ENCODE assay signal across 18 cellular contexts in the genomic region with DNA sequence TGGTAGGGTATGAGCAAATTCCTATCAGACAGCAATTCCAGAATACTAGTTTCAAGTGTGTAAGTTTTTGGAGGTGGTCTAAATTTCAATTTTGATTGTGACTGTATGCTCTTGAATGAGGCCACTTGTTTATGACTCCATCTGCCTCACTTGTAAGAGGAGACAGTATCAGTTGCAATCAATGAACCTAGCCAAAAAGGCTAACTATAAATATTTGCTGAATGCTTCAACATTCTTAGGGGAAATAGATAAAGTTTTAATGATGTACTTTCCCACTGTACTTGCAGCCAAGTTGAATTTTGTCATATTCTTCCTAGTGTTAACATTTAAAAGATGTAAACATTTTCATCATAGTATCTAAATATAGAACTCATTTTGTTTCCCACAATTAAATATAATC. TPM values are rescaled to one million over a fixed set of nuclear protein-coding genes. Genes with fewer than 3 reads are reported as not detected.
DNase-seq lines count a peak whose midpoint lies in the region; ATAC-seq, FAIRE-seq and TF ChIP-seq lines count a peak whose summit lies in the region.
"Had no signal": no experiment of that assay in that cellular context is flagged by ENCODE, and none has a peak within 500 bp of the region (broad histone marks: within the 10 kb centered on the region; RNA-seq: fewer than 3 reads in every experiment).

No MANE protein-coding gene starts in this region.

- TF ChIP-seq RAD21 in HepG2 (CRISPR knock-in tag; IDR thresholded peaks at IDR 0.05): no peak

- H2BK120ac ChIP-seq in mesenchymal stem cell (ENCODE audit: low read depth, low read length): no peak overlapping the region

- H3K9ac ChIP-seq in HepG2 (ENCODE audit: insufficient read depth, low read depth, low read length): no peak overlapping the region
- H3K9ac ChIP-seq in mesenchymal stem cell (ENCODE audit: low read length): no peak overlapping the region

- H2BK12ac ChIP-seq in mesenchymal stem cell (ENCODE audit: low read length in 2 of 2): no peak overlapping the region

- no peak overlapping the region for H3K4ac ChIP-seq in mesenchymal stem cell (ENCODE audit: low read depth in 1 of 2, low read length in 2 of 2)

- H3K36me3 ChIP-seq in right lobe of liver: no peaks in the 10 kb centered on the region
- H3K36me3 ChIP-seq in HepG2 (replicated peaks in 1 of 2; ENCODE audit: control insufficient read depth in 1 of 2, insufficient read depth in 2 of 2, low read length in 2 of 2): no peaks in the 10 kb centered on the region
- no peaks in the 10 kb centered on the region for H3K36me3 ChIP-seq in mesenchymal stem cell (ENCODE audit: control insufficient read depth in 1 of 2, insufficient read depth in 2 of 2, low read depth in 1 of 2, low read length in 2 of 2)
- H3K36me3 ChIP-seq: BE2C had no signal

- H2AK5ac ChIP-seq in mesenchymal stem cell (ENCODE audit: low read length, severe bottlenecking): no peak overlapping the region

- no peaks in the 10 kb centered on the region for H4K20me1 ChIP-seq in HepG2 (ENCODE audit: insufficient read depth, low read length)

- DNase-seq in right lobe of liver: no peak
- DNase-seq in HepG2 (ENCODE audit: low spot score): no peak
- DNase-seq in LNCaP clone FGC (ENCODE audit: low read depth): peak; percentile 87
- peak; percentile 16 for DNase-seq in mesenchymal stem cell
- no peak for DNase-seq in HEK293T (ENCODE audit: extremely low spot score)
- DNase-seq in SIG-M5 (lab: John Stamatoyannopoulos, UW): no peak
- DNase-seq: ACHN; BE2C; C1 segment of cervical spinal cord; Caco-2; CD4-positive, alpha-beta T cell; GDM1; HCEC 1CT had no signal

- H3K27me3 ChIP-seq in right lobe of liver: no peaks in the 10 kb centered on the region
- no peaks in the 10 kb centered on the region for H3K27me3 ChIP-seq in HepG2 (ENCODE audit: control insufficient read depth in 1 of 2, insufficient read depth in 2 of 2, low read length in 2 of 2)
- no peaks in the 10 kb centered on the region for H3K27me3 ChIP-seq in mesenchymal stem cell (ENCODE audit: control insufficient read depth in 1 of 2, insufficient read depth in 1 of 2, low read length in 2 of 2)
- H3K27me3 ChIP-seq: BE2C had no signal

- no peak overlapping the region for H2BK5ac ChIP-seq in mesenchymal stem cell (ENCODE audit: low read depth, low read length, poor library complexity, severe bottlenecking)

- no peak overlapping the region for H3K18ac ChIP-seq in mesenchymal stem cell (ENCODE audit: low read depth in 1 of 2, low read length in 2 of 2)

- H3K27ac ChIP-seq in right lobe of liver (no peak overlapping the region), HepG2 (ENCODE audit: extremely low read length, insufficient read depth, low read length) (no peak overlapping the region), mesenchymal stem cell (ENCODE audit: low read length, poor library complexity, severe bottlenecking) (no peak overlapping the region)

- ATAC-seq in right lobe of liver (peak in 3 of 4 donors; percentile 20 to 74 (median 20)), HepG2 (no peak)
- ATAC-seq: GM23338 had no signal

- H3K4me2 ChIP-seq in HepG2 (ENCODE audit: low read depth, low read length) (no peak overlapping the region), mesenchymal stem cell (ENCODE audit: low read length, poor library complexity, severe bottlenecking) (no peak overlapping the region)
- H3K4me2 ChIP-seq: GM23338 had no signal

- H3K9me3 ChIP-seq in right lobe of liver: no peaks in the 10 kb centered on the region
- no peaks in the 10 kb centered on the region for H3K9me3 ChIP-seq in HepG2 (ENCODE audit: low read length)
- H3K9me3 ChIP-seq in mesenchymal stem cell (ENCODE audit: control insufficient read depth, low read length): no peaks in the 10 kb centered on the region
- H3K9me3 ChIP-seq: BE2C, Caco-2 had no signal

- H3K79me2 ChIP-seq in HepG2 (ENCODE audit: insufficient read depth, low read length): no peaks in the 10 kb centered on the region

- H3K14ac ChIP-seq in mesenchymal stem cell (ENCODE audit: low read length in 2 of 2): no peak overlapping the region

- no peak overlapping the region for H3K23ac ChIP-seq in mesenchymal stem cell (ENCODE audit: low read length in 2 of 2)

- H2AFZ ChIP-seq in HepG2 (ENCODE audit: low read length): no peak overlapping the region
- H2AFZ ChIP-seq in mesenchymal stem cell (ENCODE audit: low read depth, low read length): no peak overlapping the region
- H2AFZ ChIP-seq: GM23338 had no signal

- no peak for FAIRE-seq in HepG2 (lab: Jason Lieb, UNC)
- FAIRE-seq: D721Med, GM12892, GM18507, H54 had no signal

- H3K4me3 ChIP-seq in right lobe of liver (no peak overlapping the region), HepG2 (replicated peaks in 1 of 3; ENCODE audit: insufficient read depth in 1 of 3, low read depth in 2 of 3, low read length in 3 of 3) (no peak overlapping the region), LNCaP clone FGC (ENCODE audit: low read depth, low read length) (no peak overlapping the region), mesenchymal stem cell (ENCODE audit: insufficient read depth in 1 of 2, low read depth in 1 of 2, low read length in 2 of 2) (no peak overlapping the region)
- H3K4me3 ChIP-seq: GM23338 had no signal

- CTCF ChIA-PET in HepG2 (lab: Yijun Ruan, JAX; ENCODE audit: low intra/inter-chr PET ratio, low total read pairs) (no interaction called here), HEK293T (lab: Yijun Ruan, JAX) (no interaction called here)

- TF ChIP-seq CTCF in right lobe of liver (IDR thresholded peaks at IDR 0.05) (no peak), HepG2 (CRISPR knock-in tag; IDR thresholded peaks at IDR 0.05) (no peak), LNCaP clone FGC (IDR thresholded peaks at IDR 0.05; ENCODE audit: control insufficient read depth, extremely low read depth, insufficient read depth) (no peak)

- TF ChIP-seq EP300 in HepG2 (IDR thresholded peaks at IDR 0.05; ENCODE audit: low read depth in 2 of 2, low read length in 2 of 2): no peak
- no peak for TF ChIP-seq EP300 in HepG2 (CRISPR knock-in tag; IDR thresholded peaks at IDR 0.05; ENCODE audit: borderline replicate concordance)

- H3K4me1 ChIP-seq in right lobe of liver: no peaks in the 10 kb centered on the region
- no peaks in the 10 kb centered on the region for H3K4me1 ChIP-seq in HepG2 (ENCODE audit: insufficient read depth, low read length)
- no peaks in the 10 kb centered on the region for H3K4me1 ChIP-seq in mesenchymal stem cell (ENCODE audit: control insufficient read depth, insufficient read depth, low read depth, low read length)
- H3K4me1 ChIP-seq: BE2C, Caco-2 had no signal

- in situ Hi-C loops in HepG2 (cut with HindIII; ENCODE audit: extremely low pct_ligation_motif_present, low pct_unique_long_range_greater_than_20kb): no loop called here

- H4K91ac ChIP-seq in mesenchymal stem cell (ENCODE audit: low read length): no peak overlapping the region

- TF ChIP-seq POLR2A in right lobe of liver (IDR thresholded peaks at IDR 0.05): no peak
- TF ChIP-seq POLR2A in HepG2 (IDR thresholded peaks at IDR 0.05; ENCODE audit: insufficient read depth in 1 of 2, low read depth in 2 of 2, low read length in 2 of 2): no peak

- intact Hi-C loops in right lobe of liver (cut with DNase I): no loop called here
- intact Hi-C loops in HepG2 (cut with micrococcal nuclease; ENCODE audit: unreplicated experiment): no loop called here

- no TSS peak for BruUV-seq in HepG2 (replicated peaks; lab: Mats Ljungman, UMichigan)

- no peak overlapping the region for H4K8ac ChIP-seq in mesenchymal stem cell (ENCODE audit: low read length)

- no peak overlapping the region for H2BK15ac ChIP-seq in mesenchymal stem cell (ENCODE audit: low read depth, poor library complexity, severe bottlenecking)

- POLR2A ChIA-PET in HepG2 (lab: Yijun Ruan, JAX) (no interaction called here), HEK293T (lab: Yijun Ruan, JAX) (no interaction called here)

- no peaks in the 10 kb centered on the region for H3K79me1 ChIP-seq in mesenchymal stem cell (replicated peaks; ENCODE audit: low read length, poor library complexity, severe bottlenecking)

TF ChIP-seq in HepG2, 621 proteins besides CTCF, POLR2A, EP300 and RAD21 (continues in another document):
- TF ChIP-seq SMAD9 (CRISPR knock-in tag; IDR thresholded peaks at IDR 0.05): no peak

TF ChIP-seq in HEK293T, 16 proteins besides CTCF, POLR2A, EP300 and RAD21 (continues in another document):
- TF ChIP-seq ARNT (IDR thresholded peaks at IDR 0.05): no peak
- TF ChIP-seq LEF1 (IDR thresholded peaks at IDR 0.05; ENCODE audit: borderline replicate concordance): no peak

RNA-seq across cellular contexts. Expression of gene RWDD3, which starts 32.1 kb away (rescaled TPM):
- total RNA-seq in right lobe of liver: 10 to 100 TPM in 2 of 6 experiments, 1 to 10 TPM in 4; 3.3 to 13.2 (median 8.0) TPM
- 21.2 and 22.7 TPM in 2 replicates for total RNA-seq in HepG2 (2016; rRNA removed; fragmentation: Illumina TruSeq; extraction: Trizol)
- 4.8 and 7.5 TPM in 2 replicates for total RNA-seq in HepG2 (2016; cell fraction: cytosol; rRNA removed; fragmentation: Illumina TruSeq; extraction: Trizol; ENCODE audit: low read depth)
- 20.5 and 25.9 TPM in 2 replicates for total RNA-seq in HepG2 (2016; cell fraction: insoluble cytoplasmic fraction; rRNA removed; fragmentation: Illumina TruSeq; extraction: Trizol)
- 15.8 and 16.6 TPM in 2 replicates for total RNA-seq in HepG2 (2016; cell fraction: membrane; rRNA removed; fragmentation: Illumina TruSeq; extraction: Trizol)
- total RNA-seq in HepG2 (2016; cell fraction: nucleus; rRNA removed; fragmentation: Illumina TruSeq; extraction: Trizol): 26.9 and 28.8 TPM in 2 replicates
- 16.2 and 18.3 TPM in 2 replicates for polyA plus RNA-seq in HepG2 (2011; rRNA removed)
- polyA plus RNA-seq in HepG2 (2011; cell fraction: cytosol; rRNA removed): 8.0 and 10.2 TPM in 2 replicates
- polyA plus RNA-seq in HepG2 (2011; cell fraction: nucleus; rRNA removed): 17.2 and 19.7 TPM in 2 replicates
- 15.3 and 20.4 TPM in 2 replicates for polyA plus RNA-seq in HepG2 (2012)
- 7.6 and 10.7 TPM in 2 replicates for polyA plus RNA-seq in HepG2 (2016; cell fraction: cytosol; fragmentation: Illumina TruSeq; extraction: Trizol; ENCODE audit: low read depth)
- 23.8 and 27.0 TPM in 2 replicates for polyA plus RNA-seq in HepG2 (2016; cell fraction: insoluble cytoplasmic fraction; fragmentation: Illumina TruSeq; extraction: Trizol; ENCODE audit: low read depth)
- polyA plus RNA-seq in HepG2 (2016; cell fraction: membrane; fragmentation: Illumina TruSeq; extraction: Trizol; ENCODE audit: low read depth): 13.8 and 14.0 TPM in 2 replicates
- 43.8 and 46.3 TPM in 2 replicates for polyA plus RNA-seq in HepG2 (2016; cell fraction: nucleus; fragmentation: Illumina TruSeq; extraction: Trizol; ENCODE audit: insufficient read depth, low read depth)
- 2.3 and 4.1 TPM in 2 replicates for polyA minus RNA-seq in HepG2 (2011; rRNA and poly(A)+ RNA removed; ENCODE audit: low replicate concordance)
- 3.7 and 4.5 TPM in 2 replicates for polyA minus RNA-seq in HepG2 (2011; cell fraction: cytosol; rRNA and poly(A)+ RNA removed)
- 17.4 and 24.0 TPM in 2 replicates for polyA minus RNA-seq in HepG2 (2011; cell fraction: nucleus; rRNA and poly(A)+ RNA removed)
- 24.2 TPM for polyA plus RNA-seq in mesenchymal stem cell (2013, experiment 1 of 2)
- 25.0 TPM for polyA plus RNA-seq in mesenchymal stem cell (2013, experiment 2 of 2)

Comparison
In these comparisons a context has a peak if more than half of its experiments do, and no peak if none do; other contexts are left out.
1. DNase-seq: peak in LNCaP clone FGC (single experiment) and mesenchymal stem cell (single experiment); none in right lobe of liver (0 of 3), HepG2 (single experiment), HEK293T (single experiment) and SIG-M5 (single experiment).